1 cellular context compared by ENCODE assay signal in genomic region chr10:76543655-76544054, GRCh38.
TF ChIP-seq lines count a peak whose summit lies in the region.

No MANE protein-coding gene starts in this region.

TF ChIP-seq in IMR-90, 13 proteins besides CTCF, POLR2A, EP300 and RAD21 (continued from another document):
- TF ChIP-seq ELK1 (IDR thresholded peaks at IDR 0.05; ENCODE audit: borderline replicate concordance, low read depth, low read length) (no peak), SMC3 (IDR thresholded peaks at IDR 0.05; ENCODE audit: low read depth, low read length) (no peak)
